ENCODE assay signal across 16 cellular contexts in genomic region chr22:18095101-18095805, GRCh38. TPM values are rescaled to one million over a fixed set of nuclear protein-coding genes. Genes with fewer than 3 reads are reported as not detected.
DNase-seq lines count a peak whose midpoint lies in the region; ATAC-seq, FAIRE-seq and TF ChIP-seq lines count a peak whose summit lies in the region.
"Had no signal": no experiment of that assay in that cellular context is flagged by ENCODE, and none has a peak within 500 bp of the region (broad histone marks: within the 10 kb centered on the region; RNA-seq: fewer than 3 reads in every experiment).

No MANE protein-coding gene starts in this region.

- H3K36me3 Mint-ChIP-seq in CD4-positive, CD25-positive, alpha-beta regulatory T cell, result peaks cover 35% of the 10 kb centered on the region

- no peak overlapping the region for H3K27ac ChIP-seq in CD4-positive, CD25-positive, alpha-beta regulatory T cell (ENCODE audit: insufficient read depth, low read length, poor library complexity, severe bottlenecking)
- H3K27ac ChIP-seq in GM12878 (ENCODE audit: control insufficient read depth, insufficient read depth), result peak overlapping the region; percentile 58; the same call in 1 of the 2 replicates
- H3K27ac ChIP-seq: body of pancreas, thyroid gland had no signal

- 89% methylated on average over 8 of the region's 8 CpGs for WGBS in GM12878 (ENCODE audit: insufficient coverage, insufficient replicate concordance, low lambda C conversion rate, missing lambda C conversion rate)

- H3K79me2 ChIP-seq in GM12878 (ENCODE audit: control insufficient read depth, insufficient read depth, low read length), result no peaks in the 10 kb centered on the region; the same call in 1 of the 2 replicates

- peaks cover 0 to 18% (median 7%) of the 10 kb centered on the region in 4 donors for H3K4me1 Mint-ChIP-seq in CD4-positive, CD25-positive, alpha-beta regulatory T cell
- H3K4me1 Mint-ChIP-seq: CD14-positive monocyte had no signal

- no peak for TF ChIP-seq RAD21 in GM12878 (IDR thresholded peaks at IDR 0.05; ENCODE audit: insufficient read depth, low read depth, low read length)

- H3K27me3 Mint-ChIP-seq in CD4-positive, CD25-positive, alpha-beta regulatory T cell, result no peaks in the 10 kb centered on the region
- H3K27me3 Mint-ChIP-seq: effector memory CD8-positive, alpha-beta T cell had no signal

- H2AFZ ChIP-seq in GM12878 (ENCODE audit: control insufficient read depth, low read depth, low read length), result no peak overlapping the region

- intact Hi-C loops in GM12878 (cut with micrococcal nuclease; ENCODE audit: unreplicated experiment), result no loop called here

- no peak for TF ChIP-seq CTCF in GM12878 (IDR thresholded peaks at IDR 0.05 in 2 of 3, conservative IDR thresholded peaks at IDR 0.05 in 1 of 3; ENCODE audit: control insufficient read depth in 2 of 3, extremely low read depth in 1 of 3, insufficient read depth in 1 of 3, low read depth in 3 of 3, low read length in 3 of 3)
- TF ChIP-seq CTCF in GM13976 (IDR thresholded peaks at IDR 0.05; ENCODE audit: borderline replicate concordance, control extremely low read depth, extremely low read depth, insufficient read depth, missing control alignments), result no peak

- ATAC-seq in CD4-positive, CD25-positive, alpha-beta regulatory T cell (ENCODE audit: low read depth in 2 of 2), result no peak
- ATAC-seq in GM12878, result peak; percentile 49
- ATAC-seq: body of pancreas; effector memory CD8-positive, alpha-beta T cell had no signal

- CTCF ChIA-PET in GM12878 (lab: Yijun Ruan, JAX), result interaction anchor here (1.2 to 1.6 kb wide), 3 partner anchors 11 to 19 kb away, joined by 3 to 5 read pairs (median 4); no protein-coding TSS in a partner anchor

- H3K4me3 ChIP-seq in CD4-positive, CD25-positive, alpha-beta regulatory T cell (ENCODE audit: low read depth, low read length), result no peak overlapping the region
- no peak overlapping the region for H3K4me3 ChIP-seq in GM12878
- H3K4me3 ChIP-seq: body of pancreas, thyroid gland had no signal

- peak overlapping the region in 2 of 3 donors; percentile 15 to 41 for H3K27ac Mint-ChIP-seq in CD4-positive, CD25-positive, alpha-beta regulatory T cell

- no peak for FAIRE-seq in GM12878 (lab: Jason Lieb, UNC)
- FAIRE-seq: GM19239 had no signal

- H3K4me1 ChIP-seq in CD4-positive, CD25-positive, alpha-beta regulatory T cell (ENCODE audit: control insufficient read depth, insufficient read depth, low read length, poor library complexity, severe bottlenecking), result peaks cover 8% of the 10 kb centered on the region
- H3K4me1 ChIP-seq in GM12878 (ENCODE audit: control insufficient read depth, insufficient read depth, low read length), result peaks cover 28% of the 10 kb centered on the region
- H3K4me1 ChIP-seq: thyroid gland had no signal

- no peak overlapping the region for H3K4me2 ChIP-seq in GM12878 (ENCODE audit: control insufficient read depth, insufficient read depth)

- H3K27me3 ChIP-seq in CD4-positive, CD25-positive, alpha-beta regulatory T cell (ENCODE audit: control insufficient read depth, insufficient read depth, low read length), result no peaks in the 10 kb centered on the region
- H3K27me3 ChIP-seq in GM12878 (replicated peaks in 1 of 2; ENCODE audit: control insufficient read depth in 2 of 2, insufficient read depth in 2 of 2, low read length in 1 of 2), result no peaks in the 10 kb centered on the region
- H3K27me3 ChIP-seq: body of pancreas, thyroid gland had no signal

- no peak overlapping the region for H3K9ac ChIP-seq in GM12878 (ENCODE audit: control insufficient read depth, insufficient read depth, low read length)

- in situ Hi-C loops in GM12878 (cut with MboI), result no loop called here
- in situ Hi-C loops in GM13976 (cut with MboI; ENCODE audit: low sequenced_read_pairs, unreplicated experiment), result no loop called here

- POLR2A ChIA-PET in GM12878 (lab: Charles Lee), result interaction anchor here (0.9 to 1.1 kb wide), 2 partner anchors 9 to 18 kb away, joined by 3 read pairs; partner anchors contain the start of gene PEX26

- no peaks in the 10 kb centered on the region for H3K9me3 Mint-ChIP-seq in CD4-positive, CD25-positive, alpha-beta regulatory T cell
- H3K9me3 Mint-ChIP-seq: effector memory CD8-positive, alpha-beta T cell had no signal

- no peaks in the 10 kb centered on the region for H3K9me3 ChIP-seq in CD4-positive, CD25-positive, alpha-beta regulatory T cell (ENCODE audit: control insufficient read depth in 2 of 2, low read length in 2 of 2)
- H3K9me3 ChIP-seq in GM12878 (replicated peaks; ENCODE audit: control insufficient read depth, insufficient read depth, low read length), result no peaks in the 10 kb centered on the region; the same call in 2 of the 3 replicates
- H3K9me3 ChIP-seq: body of pancreas, thyroid gland had no signal

- RAD21 ChIA-PET in GM12878 (lab: Charles Lee; ENCODE audit: unreplicated experiment), result interaction anchor here (1.3 to 1.6 kb wide), 2 partner anchors 12 to 19 kb away, joined by 3 to 4 read pairs; no protein-coding TSS in a partner anchor

- no peak overlapping the region for H3K4me3 Mint-ChIP-seq in CD4-positive, CD25-positive, alpha-beta regulatory T cell
- H3K4me3 Mint-ChIP-seq: CD14-positive monocyte; effector memory CD8-positive, alpha-beta T cell had no signal

- no TSS peak for BruUV-seq in GM12878 (replicated peaks; lab: Mats Ljungman, UMichigan)

- SMC1A ChIA-PET in GM12878 (lab: Charles Lee; ENCODE audit: uncharacterized antibody, unreplicated experiment), result interaction anchor here (1.0 to 2.9 kb wide), 3 partner anchors 10 to 18 kb away, joined by 7 to 16 read pairs (median 10); partner anchors contain the start of gene PEX26

- TF ChIP-seq EP300 in GM12878 (IDR thresholded peaks at IDR 0.05; ENCODE audit: borderline replicate concordance in 1 of 2, control insufficient read depth in 1 of 2, low read depth in 2 of 2, low read length in 2 of 2), result no peak

- TF ChIP-seq POLR2A in GM12878 (IDR thresholded peaks at IDR 0.05; ENCODE audit: low read depth, low read length), result no peak

- peaks cover 14% of the 10 kb centered on the region for H3K36me3 ChIP-seq in CD4-positive, CD25-positive, alpha-beta regulatory T cell (ENCODE audit: control insufficient read depth, insufficient read depth, low read length)
- peaks cover 2 to 6% of the 10 kb centered on the region in 2 experiments; a peak in 3 of 4 replicates for H3K36me3 ChIP-seq in GM12878 (ENCODE audit: control insufficient read depth in 2 of 2, insufficient read depth in 2 of 2, low read length in 1 of 2)
- H3K36me3 ChIP-seq: thyroid gland had no signal

- DNase-seq in CD4-positive, CD25-positive, alpha-beta regulatory T cell, result no peak
- DNase-seq in EH (ENCODE audit: low read depth), result peak; percentile 31
- DNase-seq in GM12878 (ENCODE audit: low read depth, low spot score), result no peak
- DNase-seq in occipital lobe (lab: John Stamatoyannopoulos, UW), result peak; percentile 56
- DNase-seq in NCI-H146 (lab: John Stamatoyannopoulos, UW), result no peak
- DNase-seq in GM13976 (ENCODE audit: low spot score), result no peak
- DNase-seq in stimulated activated naive CD4-positive, alpha-beta T cell treated with Interleukin-2 at 50 U/mL for 16 hours (lab: John Stamatoyannopoulos, UW), result no peak
- DNase-seq: activated T-cell treated with anti-CD3 and anti-CD28 coated beads, Interleukin-2, amount 50 U/mL, for 48 hours; effector memory CD8-positive, alpha-beta T cell; foreskin fibroblast; GDM1; SIG-M5; thyroid gland had no signal

- H4K20me1 ChIP-seq in GM12878 (ENCODE audit: control insufficient read depth, insufficient read depth), result no peaks in the 10 kb centered on the region

RNA-seq across cellular contexts. Expression of gene TUBA8, which starts 15.4 kb away (rescaled TPM):
- total RNA-seq in CD4-positive, CD25-positive, alpha-beta regulatory T cell, result 2.3 TPM
- under 1 TPM; 0.15 to 0.37 (median 0.29) TPM for polyA plus RNA-seq in CD4-positive, CD25-positive, alpha-beta regulatory T cell
- total RNA-seq in GM12878 (2013; cell fraction: nucleolus; rRNA removed), result 7.2 and 8.4 TPM in 2 replicates
- total RNA-seq in GM12878 (2014; rRNA removed) (20.9 and 24.1 TPM in 2 replicates), GM12878 (2014; rRNA removed; fragmentation: Illumina TruSeq; extraction: Trizol) (11.9 and 14.7 TPM in 2 replicates), GM12878 (2021) (21.0 and 21.1 TPM in 2 replicates), occipital lobe (0.94 TPM)
- 7.9 TPM for polyA plus RNA-seq in GM12878 (2011; ENCODE audit: low read depth)
- polyA plus RNA-seq in GM12878 (2011; rRNA removed) (4.1 and 7.0 TPM in 2 replicates), GM12878 (2014; fragmentation: Illumina TruSeq; extraction: Trizol) (13.1 and 23.7 TPM in 2 replicates), GM12878 (2014; fragmentation: Nextera tagmentation; extraction: Ambion mirVana) (1 to 10 TPM; 2.2 to 5.5 TPM), GM12878 (2014; rRNA removed) (25.5 and 26.0 TPM in 2 replicates), GM12878 (2016; fragmentation: Nextera tagmentation; extraction: Ambion mirVana) (10 to 100 TPM; 27.3 to 30.3 TPM)
- 11.6 and 12.3 TPM in 2 replicates for polyA plus RNA-seq in GM12878 (2011; cell fraction: cytosol; rRNA removed)
- polyA plus RNA-seq in GM12878 (2011; cell fraction: nucleus; rRNA removed), result 6.2 and 6.5 TPM in 2 replicates
- polyA plus RNA-seq in GM12878 (2012), result 8.5 and 13.0 TPM in 2 replicates
- 4.2 and 7.4 TPM in 2 replicates for polyA minus RNA-seq in GM12878 (2011; rRNA and poly(A)+ RNA removed)
- 1.4 and 1.6 TPM in 2 replicates for polyA minus RNA-seq in GM12878 (2011; cell fraction: cytosol; rRNA and poly(A)+ RNA removed)
- 0.48 and 1.4 TPM in 2 replicates for polyA minus RNA-seq in GM12878 (2011; cell fraction: nucleus; rRNA and poly(A)+ RNA removed)

RNA-seq across cellular contexts. Expression of gene PEX26, which starts 17.5 kb away (rescaled TPM):
- total RNA-seq in CD4-positive, CD25-positive, alpha-beta regulatory T cell, result 35.4 TPM
- polyA plus RNA-seq in CD4-positive, CD25-positive, alpha-beta regulatory T cell, result 1 to 10 TPM; 3.4 to 4.1 (median 3.7) TPM
- 32.1 and 35.1 TPM in 2 replicates for total RNA-seq in GM12878 (2013; cell fraction: nucleolus; rRNA removed)
- total RNA-seq in GM12878 (2014; rRNA removed) (24.1 and 25.8 TPM in 2 replicates), GM12878 (2014; rRNA removed; fragmentation: Illumina TruSeq; extraction: Trizol) (16.6 and 19.7 TPM in 2 replicates), GM12878 (2021) (50.0 and 50.8 TPM in 2 replicates), occipital lobe (15.6 TPM)
- 10.9 TPM for polyA plus RNA-seq in GM12878 (2011; ENCODE audit: low read depth)
- polyA plus RNA-seq in GM12878 (2011; rRNA removed) (21.5 and 29.1 TPM in 2 replicates), GM12878 (2014; fragmentation: Illumina TruSeq; extraction: Trizol) (15.3 and 25.2 TPM in 2 replicates), GM12878 (2014; fragmentation: Nextera tagmentation; extraction: Ambion mirVana) (1 to 10 TPM in 1 of 2 experiments, under 1 TPM in 1; 0.79 to 1.1 TPM), GM12878 (2014; rRNA removed) (35.5 and 39.9 TPM in 2 replicates), GM12878 (2016; fragmentation: Nextera tagmentation; extraction: Ambion mirVana) (1 to 10 TPM; 6.2 to 6.9 TPM)
- 45.9 and 46.4 TPM in 2 replicates for polyA plus RNA-seq in GM12878 (2011; cell fraction: cytosol; rRNA removed)
- polyA plus RNA-seq in GM12878 (2011; cell fraction: nucleus; rRNA removed), result 21.1 and 25.5 TPM in 2 replicates
- polyA plus RNA-seq in GM12878 (2012), result 20.4 and 25.0 TPM in 2 replicates
- polyA minus RNA-seq in GM12878 (2011; rRNA and poly(A)+ RNA removed), result 35.8 and 47.0 TPM in 2 replicates
- polyA minus RNA-seq in GM12878 (2011; cell fraction: cytosol; rRNA and poly(A)+ RNA removed), result 16.1 and 18.3 TPM in 2 replicates
- 8.1 and 13.5 TPM in 2 replicates for polyA minus RNA-seq in GM12878 (2011; cell fraction: nucleus; rRNA and poly(A)+ RNA removed)

RNA-seq across cellular contexts. Expression of gene USP18, which starts 54.7 kb away (rescaled TPM):
- total RNA-seq in CD4-positive, CD25-positive, alpha-beta regulatory T cell, result 7.6 TPM
- 10 to 100 TPM in 3 of 4 donors, 1 to 10 TPM in 1; 6.4 to 16.0 (median 12.9) TPM for polyA plus RNA-seq in CD4-positive, CD25-positive, alpha-beta regulatory T cell
- total RNA-seq in GM12878 (2013; cell fraction: nucleolus; rRNA removed), result 9.9 and 10.7 TPM in 2 replicates
- total RNA-seq in GM12878 (2014; rRNA removed), result 58.5 and 66.4 TPM in 2 replicates
- 39.8 and 43.0 TPM in 2 replicates for total RNA-seq in GM12878 (2014; rRNA removed; fragmentation: Illumina TruSeq; extraction: Trizol)
- total RNA-seq in GM12878 (2021), result 37.5 and 42.7 TPM in 2 replicates
- 29.6 TPM for polyA plus RNA-seq in GM12878 (2011; ENCODE audit: low read depth)
- polyA plus RNA-seq in GM12878 (2011; rRNA removed), result 83.5 and 84.7 TPM in 2 replicates
- 76.9 and 77.8 TPM in 2 replicates for polyA plus RNA-seq in GM12878 (2011; cell fraction: cytosol; rRNA removed)
- 54.3 and 59.3 TPM in 2 replicates for polyA plus RNA-seq in GM12878 (2011; cell fraction: nucleus; rRNA removed)
- polyA plus RNA-seq in GM12878 (2012), result 29.4 and 36.3 TPM in 2 replicates
- 42.3 and 44.7 TPM in 2 replicates for polyA plus RNA-seq in GM12878 (2014; fragmentation: Illumina TruSeq; extraction: Trizol)
- 10 to 100 TPM; 53.0 to 65.7 TPM for polyA plus RNA-seq in GM12878 (2014; fragmentation: Nextera tagmentation; extraction: Ambion mirVana)
- polyA plus RNA-seq in GM12878 (2014; rRNA removed), result 53.0 and 65.8 TPM in 2 replicates
- polyA plus RNA-seq in GM12878 (2016; fragmentation: Nextera tagmentation; extraction: Ambion mirVana), result 10 to 100 TPM; 60.6 to 66.8 TPM
- polyA minus RNA-seq in GM12878 (2011; rRNA and poly(A)+ RNA removed), result 55.4 and 67.0 TPM in 2 replicates
- 17.2 and 18.8 TPM in 2 replicates for polyA minus RNA-seq in GM12878 (2011; cell fraction: cytosol; rRNA and poly(A)+ RNA removed)
- 8.5 and 12.8 TPM in 2 replicates for polyA minus RNA-seq in GM12878 (2011; cell fraction: nucleus; rRNA and poly(A)+ RNA removed)
- total RNA-seq in occipital lobe, result 2.5 TPM

Comparison
In these comparisons a context has a peak if more than half of its experiments do, and no peak if none do; other contexts are left out.
1. DNase-seq: peak in EH (single experiment) and occipital lobe (single experiment); none in CD4-positive, CD25-positive, alpha-beta regulatory T cell (0 of 3), GM12878 (single experiment), NCI-H146 (single experiment), GM13976 (single experiment) and stimulated activated naive CD4-positive, alpha-beta T cell treated with Interleukin-2 at 50 U/mL for 16 hours (single experiment).